ENCODE assay signal across 1 cellular context in genomic region chr20:35369804-35370203, GRCh38.
A peak's percentile ranks its signal among the peaks of the same experiment; 100 is the strongest.
TF ChIP-seq lines count a peak whose summit lies in the region.

No MANE protein-coding gene starts in this region.

TF ChIP-seq in IMR-90, 13 proteins besides CTCF, POLR2A, EP300 and RAD21:
- no peak for TF ChIP-seq CEBPB (IDR thresholded peaks at IDR 0.05; ENCODE audit: low read depth, low read length)
- no peak for TF ChIP-seq MAZ (IDR thresholded peaks at IDR 0.05; ENCODE audit: borderline replicate concordance, low read depth, low read length)
- no peak for TF ChIP-seq RFX5 (IDR thresholded peaks at IDR 0.05; ENCODE audit: low read depth, low read length)
- TF ChIP-seq FOS (IDR thresholded peaks at IDR 0.05; ENCODE audit: low read depth, low read length) = peak; percentile 49; the same call in 1 of the 2 replicates
- no peak for TF ChIP-seq ELK1 (IDR thresholded peaks at IDR 0.05; ENCODE audit: borderline replicate concordance, low read depth, low read length)
- no peak for TF ChIP-seq RCOR1 (IDR thresholded peaks at IDR 0.05; ENCODE audit: insufficient replicate concordance, low read length)
- no peak for TF ChIP-seq NFE2L2 (IDR thresholded peaks at IDR 0.05; ENCODE audit: low read depth, low read length)
- no peak for TF ChIP-seq SMC3 (IDR thresholded peaks at IDR 0.05; ENCODE audit: low read depth, low read length)
- no peak for TF ChIP-seq USF2 (IDR thresholded peaks at IDR 0.05; ENCODE audit: low read depth, low read length)
- TF ChIP-seq BHLHE40 (IDR thresholded peaks at IDR 0.05; ENCODE audit: low read depth, low read length) = no peak
- no peak for TF ChIP-seq CHD1 (IDR thresholded peaks at IDR 0.05; ENCODE audit: low read depth, low read length)
- TF ChIP-seq MAFK (IDR thresholded peaks at IDR 0.05; ENCODE audit: low read depth, low read length) = peak; percentile 53
- TF ChIP-seq MXI1 (IDR thresholded peaks at IDR 0.05; ENCODE audit: borderline replicate concordance, low read depth, low read length) = no peak
